In the genomic region with DNA sequence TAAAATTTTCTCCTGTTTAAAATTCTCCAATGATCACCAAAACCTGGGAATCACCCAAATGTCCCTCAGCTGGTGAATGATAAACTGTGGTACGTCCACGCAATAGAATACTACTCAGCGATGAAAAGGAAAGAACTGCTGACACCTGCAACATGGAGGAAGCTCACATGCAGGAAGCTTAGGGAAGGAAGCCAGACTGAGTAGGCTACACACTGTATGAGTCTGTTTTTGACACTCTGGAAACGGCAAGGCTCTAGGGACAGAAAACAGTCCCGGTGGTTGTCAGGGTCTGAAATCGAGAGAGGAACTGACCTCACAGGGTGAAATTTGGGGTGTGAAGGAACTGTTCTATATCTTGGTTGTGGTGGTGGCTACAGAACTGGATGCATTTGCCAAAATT, we compare ENCODE assay signal across 31 cellular contexts. TPM values are rescaled to one million over a fixed set of nuclear protein-coding genes. Genes with fewer than 3 reads are reported as not detected.
A peak's percentile ranks its signal among the peaks of the same experiment; 100 is the strongest.
DNase-seq lines count a peak whose midpoint lies in the region; ATAC-seq, FAIRE-seq and TF ChIP-seq lines count a peak whose summit lies in the region.
"Had no signal": no experiment of that assay in that cellular context is flagged by ENCODE, and none has a peak within 500 bp of the region (broad histone marks: within the 10 kb centered on the region; RNA-seq: fewer than 3 reads in every experiment).

No MANE protein-coding gene starts in this region.

- in situ Hi-C loops in Panc1 (cut with HindIII; ENCODE audit: low pct_unique_long_range_greater_than_20kb, low sequenced_read_pairs): no loop called here

- no peak for TF ChIP-seq RAD21 in A549 (conservative IDR thresholded peaks at IDR 0.05 in 1 of 2, IDR thresholded peaks at IDR 0.05 in 1 of 2)

- no peak for TF ChIP-seq EP300 in A549 (IDR thresholded peaks at IDR 0.05)

- H3K9me3 Mint-ChIP-seq in glutamatergic neuron (ENCODE audit: unreplicated experiment): peaks cover 13% of the 10 kb centered on the region
- H3K9me3 Mint-ChIP-seq: activated naive CD4-positive, alpha-beta T cell treated with anti-CD3 and anti-CD28 coated beads for 36 hours; CD8-positive, alpha-beta memory T cell had no signal

- DNase-seq in A549 (ENCODE audit: low read depth in 1 of 2, low spot score in 1 of 2) (no peak), GM18507 (ENCODE audit: extremely low spot score, insufficient read length, low read depth) (no peak), Panc1 (ENCODE audit: low read depth, low spot score) (no peak), glutamatergic neuron (no peak), NCI-H2081 treated with DMSO at 0.1 percent for 48 hours (lab: John Stamatoyannopoulos, UW) (no peak), NCI-H524 treated with DMSO at 0.1 percent for 48 hours (lab: John Stamatoyannopoulos, UW) (no peak), NCI-H2081 (lab: John Stamatoyannopoulos, UW) (no peak)
- no peak for DNase-seq in activated CD4-positive, alpha-beta T cell treated with anti-CD3 and anti-CD28 coated beads, Interleukin-2, amount 50 U/mL, for 4 hours
- DNase-seq: activated CD4-positive, alpha-beta T cell treated with anti-CD3 and anti-CD28 coated beads, Interleukin-2, amount 50 U/mL, for 48 hours; activated naive CD4-positive, alpha-beta T cell treated with anti-CD3 and anti-CD28 coated beads for 36 hours; AML-193; CD8-positive, alpha-beta memory T cell; central memory CD4-positive, alpha-beta T cell; DMS 273 treated with DMSO at 0.1 percent for 48 hours; EL; erythroblast; foreskin fibroblast; H7; NCI-H446 treated with DMSO at 0.1 percent for 48 hours; NCI-H82; nephron progenitor cell; SJCRH30; stimulated activated CD4-positive, alpha-beta T cell treated with anti-CD3 and anti-CD28 coated beads, Interleukin-15, amount 100 ng/mL, for 24 hours; stimulated activated naive CD4-positive, alpha-beta T cell; T-helper 1 cell had no signal

- no peaks in the 10 kb centered on the region for H3K36me3 ChIP-seq in Panc1 (ENCODE audit: control insufficient read depth, insufficient read depth, low read length)
- H3K36me3 ChIP-seq: vagina had no signal

- no peaks in the 10 kb centered on the region for H3K27me3 ChIP-seq in Panc1 (ENCODE audit: control insufficient read depth, insufficient read depth, low read length)
- H3K27me3 ChIP-seq: SJCRH30, vagina had no signal

- no peak for TF ChIP-seq POLR2A in A549 (IDR thresholded peaks at IDR 0.05; ENCODE audit: low read length)

- H3K4me1 ChIP-seq in A549: peaks cover 43% of the 10 kb centered on the region
- H3K4me1 ChIP-seq in Panc1 (ENCODE audit: control insufficient read depth, insufficient read depth, low read length): peaks cover 13% of the 10 kb centered on the region

- H3K27ac ChIP-seq in A549: no peak overlapping the region
- H3K27ac ChIP-seq in Panc1 (ENCODE audit: low read length): no peak overlapping the region
- H3K27ac ChIP-seq: SJCRH30 had no signal

- H3K4me2 ChIP-seq in A549: no peak overlapping the region

- CTCF ChIA-PET in A549 (lab: Yijun Ruan, JAX) (interaction anchor here (0.9 kb wide), 1 partner anchor 42 kb away, joined by 3 read pairs; no protein-coding TSS in a partner anchor), Panc1 (lab: Charles Lee) (interaction anchor here (0.6 kb wide), 1 partner anchor 118 kb away, joined by 4 read pairs; no protein-coding TSS in a partner anchor)

- H3K4me3 ChIP-seq in A549 (no peak overlapping the region), Panc1 (ENCODE audit: low read depth in 2 of 2, low read length in 2 of 2) (no peak overlapping the region)
- H3K4me3 ChIP-seq: lung, SJCRH30, vagina had no signal

- ATAC-seq in A549: no peak
- no peak for ATAC-seq in Panc1

- H3K4me1 Mint-ChIP-seq in glutamatergic neuron (ENCODE audit: low read depth, unreplicated experiment): peaks cover 37% of the 10 kb centered on the region
- H3K4me1 Mint-ChIP-seq: CD8-positive, alpha-beta memory T cell had no signal

- FAIRE-seq in A549 (lab: Jason Lieb, UNC) (no peak), GM18507 (lab: Jason Lieb, UNC) (peak; percentile 85)

- intact Hi-C loops in Panc1 (cut with micrococcal nuclease; ENCODE audit: unreplicated experiment): no loop called here

- TF ChIP-seq CTCF in A549 (IDR thresholded peaks at IDR 0.05) (no peak), Panc1 (IDR thresholded peaks at IDR 0.05) (no peak), glutamatergic neuron (IDR thresholded peaks at IDR 0.05; ENCODE audit: partially characterized antibody, unreplicated experiment) (no peak)

- H3K27ac Mint-ChIP-seq in glutamatergic neuron (ENCODE audit: unreplicated experiment): peak overlapping the region; percentile 50
- H3K27ac Mint-ChIP-seq: activated naive CD4-positive, alpha-beta T cell treated with anti-CD3 and anti-CD28 coated beads for 36 hours; nephron progenitor cell had no signal

- peaks cover 7% of the 10 kb centered on the region for H3K27me3 Mint-ChIP-seq in glutamatergic neuron (ENCODE audit: unreplicated experiment)

- POLR2A ChIA-PET in A549 (lab: Yijun Ruan, JAX) (no interaction called here), Panc1 (lab: Charles Lee) (no interaction called here)

- H3K9me3 ChIP-seq in A549 (peaks cover 6% of the 10 kb centered on the region; the same call in 1 of the 3 replicates), Panc1 (ENCODE audit: control insufficient read depth, insufficient read depth, low read depth, low read length) (no peaks in the 10 kb centered on the region)
- H3K9me3 ChIP-seq: SJCRH30, vagina had no signal

- WGBS in A549 (ENCODE audit: missing lambda C conversion rate): 96% methylated on average over 6 of the region's 6 CpGs

- H3K36me3 Mint-ChIP-seq in glutamatergic neuron (ENCODE audit: unreplicated experiment): peaks cover 12% of the 10 kb centered on the region
- H3K36me3 Mint-ChIP-seq: CD8-positive, alpha-beta memory T cell had no signal

- TSS peak; percentile 12 for BruUV-seq in Panc1 (replicated peaks; lab: Mats Ljungman, UMichigan)

- H3K4me3 Mint-ChIP-seq in glutamatergic neuron (ENCODE audit: unreplicated experiment): no peak overlapping the region
- H3K4me3 Mint-ChIP-seq: activated naive CD4-positive, alpha-beta T cell treated with anti-CD3 and anti-CD28 coated beads for 36 hours; CD8-positive, alpha-beta memory T cell; nephron progenitor cell had no signal

TF ChIP-seq in A549, 52 proteins besides CTCF, POLR2A, EP300 and RAD21:
- no peak for TF ChIP-seq ZFP36 (IDR thresholded peaks at IDR 0.05; ENCODE audit: borderline replicate concordance, partially characterized antibody)
- TF ChIP-seq MAFK (IDR thresholded peaks at IDR 0.05; ENCODE audit: partially characterized antibody): peak; percentile 32
- TF ChIP-seq EHMT2 (IDR thresholded peaks at IDR 0.05; ENCODE audit: low read depth): no peak
- no peak for TF ChIP-seq CEBPB (IDR thresholded peaks at IDR 0.05)
- peak; percentile 83; the same call in 1 of the 2 replicates for TF ChIP-seq KDM1A (IDR thresholded peaks at IDR 0.05; ENCODE audit: low read depth)
- TF ChIP-seq ESRRA (IDR thresholded peaks at IDR 0.05; ENCODE audit: borderline replicate concordance, low read length): no peak
- TF ChIP-seq PHF8 (IDR thresholded peaks at IDR 0.05; ENCODE audit: borderline replicate concordance, low read depth): no peak

RNA-seq across cellular contexts. Expression of gene TLDC2, which starts 25.2 kb away (rescaled TPM):
- polyA plus RNA-seq in A549 (2011; rRNA removed) (0.09 and 0.17 TPM in 2 replicates), A549 (2017; fragmentation: RNase III; extraction: RNeasy Plus Mini Kit Qiagen cat#74134 plus additional on column Dnase treatment) (0.04 TPM in 1 of 3 replicates, not detected in the others)
- not detected in 2 replicates for polyA plus RNA-seq in A549 (2012; cell fraction: cytosol; rRNA removed)
- polyA plus RNA-seq in A549 (2012; cell fraction: nucleus; rRNA removed): not detected in 2 replicates
- 0.50 TPM in 1 of 2 replicates, not detected in the other for polyA minus RNA-seq in A549 (2011; rRNA and poly(A)+ RNA removed)
- total RNA-seq in Panc1 (2021; ENCODE audit: unreplicated experiment) (not detected), glutamatergic neuron (ENCODE audit: unreplicated experiment) (not detected)
- not detected for polyA plus RNA-seq in Panc1 (2012; ENCODE audit: insufficient read length)
- total RNA-seq: A673; activated naive CD4-positive, alpha-beta T cell treated with anti-CD3 and anti-CD28 coated beads for 36 hours; CD8-positive, alpha-beta memory T cell; osteocyte; RPMI7951; temporal lobe had no signal
